8 cellular contexts compared by ENCODE assay signal in the genomic region with DNA sequence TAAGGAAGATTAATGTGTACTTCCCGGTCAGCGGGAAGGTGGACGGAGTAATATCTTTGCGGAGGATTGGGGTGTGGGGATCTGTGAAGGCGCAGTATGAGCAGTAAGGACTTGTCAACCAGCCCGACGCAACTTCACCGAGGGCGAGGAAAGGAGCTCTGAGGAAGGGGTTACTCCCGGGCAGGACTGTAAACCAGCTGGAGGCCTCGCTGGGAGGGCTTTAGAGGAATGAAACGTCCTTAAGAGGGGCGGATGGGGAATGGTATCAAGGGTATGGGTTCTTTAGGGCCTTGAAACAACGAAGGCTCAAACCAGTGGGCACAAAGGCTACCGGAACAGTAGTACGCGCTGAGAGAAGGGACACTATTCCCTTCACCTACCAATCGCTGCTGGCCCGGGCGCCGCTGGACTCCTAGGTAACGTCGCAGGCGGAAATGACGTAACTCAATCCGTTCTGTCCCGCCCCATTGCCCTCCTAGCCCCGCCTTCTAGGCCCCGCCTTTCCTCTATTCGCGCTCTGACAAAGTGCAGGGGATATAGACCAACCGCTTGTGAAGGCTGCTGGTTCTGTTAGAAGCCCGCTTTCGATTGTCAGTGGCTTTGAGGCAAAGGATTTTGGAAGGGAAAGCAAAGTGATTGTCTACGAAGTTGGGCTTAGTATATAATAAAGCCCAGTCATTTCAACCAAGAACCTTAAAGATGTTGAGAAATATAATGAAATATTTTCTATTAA. TPM values are rescaled to one million over a fixed set of nuclear protein-coding genes. Genes with fewer than 3 reads are reported as not detected.
A peak's percentile ranks its signal among the peaks of the same experiment; 100 is the strongest.
DNase-seq lines count a peak whose midpoint lies in the region; ATAC-seq and TF ChIP-seq lines count a peak whose summit lies in the region.

A gene with protein sequence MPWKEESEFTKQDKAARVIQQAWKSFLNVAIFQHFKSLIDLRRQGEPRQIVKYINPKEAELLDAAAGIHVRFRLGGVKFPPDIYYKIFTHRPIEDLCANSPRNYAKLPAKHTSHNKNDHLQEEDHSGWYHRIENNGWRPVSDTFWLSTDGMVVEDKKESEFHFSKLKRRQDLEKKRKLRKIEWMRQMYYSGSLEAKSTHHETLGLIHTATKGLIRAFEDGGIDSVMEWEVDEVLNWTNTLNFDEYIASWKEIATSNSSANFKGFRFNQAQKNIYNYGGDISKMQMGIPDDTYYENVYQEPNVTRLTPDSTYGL (minus strand): TSS at position 439 of the 733 bp plus-strand sequence. CDS start 5,970 bp downstream, outside the sequence.

- peaks cover 19% of the 10 kb centered on the region for H3K4me1 Mint-ChIP-seq in central memory CD8-positive, alpha-beta T cell

- peak within 1 kb of the TSS; percentile 91 for H3K4me3 ChIP-seq in AG10803 (ENCODE audit: low read length)
- H3K4me3 ChIP-seq in spleen, result peak within 1 kb of the TSS; percentile 41 to 67 (median 52)

- TF ChIP-seq CTCF in AG10803 (conservative IDR thresholded peaks at IDR 0.05; ENCODE audit: low read length), result no peak
- no peak for TF ChIP-seq CTCF in spleen (IDR thresholded peaks at IDR 0.05 in 8 of 11, conservative IDR thresholded peaks at IDR 0.05 in 3 of 11)

- no peaks in the 10 kb centered on the region for H3K9me3 Mint-ChIP-seq in central memory CD8-positive, alpha-beta T cell

- peaks cover 0 to 25% (median 17%) of the 10 kb centered on the region in 6 donors for H3K4me1 ChIP-seq in spleen

- H3K27me3 ChIP-seq in spleen (replicated peaks in 1 of 7), result no peaks in the 10 kb centered on the region

- DNase-seq in AG10803 (ENCODE audit: low read depth), result peak; percentile 95
- DNase-seq in NCI-H345 treated with DMSO at 0.1 percent for 48 hours (lab: John Stamatoyannopoulos, UW; ENCODE audit: unreplicated experiment), result peak; percentile 96
- peak; percentile 90 for DNase-seq in activated CD4-positive, CD25-positive, alpha-beta regulatory T cell treated with anti-CD3 and anti-CD28 coated beads, Interleukin-2, amount 50 U/mL, for 16 hours (ENCODE audit: low read depth, low spot score)
- DNase-seq in central memory CD8-positive, alpha-beta T cell (ENCODE audit: low spot score in 2 of 2), result peak; percentile 96 to 97
- peak; percentile 97 for DNase-seq in iris pigment epithelial cell (ENCODE audit: low read depth)
- DNase-seq in spleen, result peak; percentile 97

- intact Hi-C loops in spleen (cut with DNase I; ENCODE audit: low total_unique reads), result no loop called here

- peaks cover 11% of the 10 kb centered on the region for H3K36me3 Mint-ChIP-seq in central memory CD8-positive, alpha-beta T cell (ENCODE audit: insufficient read depth)

- no peaks in the 10 kb centered on the region for H3K36me3 ChIP-seq in spleen

- H3K9me3 ChIP-seq in spleen, result no peaks in the 10 kb centered on the region

- TF ChIP-seq POLR2A in spleen (IDR thresholded peaks at IDR 0.05), result peak; percentile 70 to 95 (median 85)

- H3K4me3 Mint-ChIP-seq in central memory CD8-positive, alpha-beta T cell, result peak within 1 kb of the TSS; percentile 94

- H3K27ac ChIP-seq in spleen, result peak within 1 kb of the TSS; percentile 90 to 98 (median 96)

- no peaks in the 10 kb centered on the region for H3K27me3 Mint-ChIP-seq in central memory CD8-positive, alpha-beta T cell

- peak; percentile 99 for ATAC-seq in GM19035 (IDR thresholded peaks at IDR 0.05; ENCODE audit: unreplicated experiment)
- ATAC-seq in HG03342 (IDR thresholded peaks at IDR 0.05; ENCODE audit: unreplicated experiment), result peak; percentile 98
- peak; percentile 94 for ATAC-seq in central memory CD8-positive, alpha-beta T cell (replicated peaks; ENCODE audit: extremely low read depth, poor library complexity, severe bottlenecking)

- 0% methylated on average over 32 to 35 of the region's 35 CpGs for WGBS in spleen, 5 donors

- peak within 1 kb of the TSS; percentile 99 for H3K27ac Mint-ChIP-seq in central memory CD8-positive, alpha-beta T cell (ENCODE audit: low read depth)

RNA-seq across cellular contexts. Expression of the gene that starts here (rescaled TPM):
- total RNA-seq in spleen, result 1 to 10 TPM in 1 of 7 donors, under 1 TPM in 5, not detected in 1; 0.27 to 1.0 (median 0.73) TPM
- polyA plus RNA-seq in spleen, result under 1 TPM; 0.22 to 0.59 (median 0.26) TPM

Comparison
In these comparisons a context has a peak if more than half of its experiments do, and no peak if none do; other contexts are left out.
1. Peak in every context shown above with its lines: DNase-seq, ATAC-seq, H3K4me3 ChIP-seq and H3K27ac ChIP-seq.